In genomic region chr6:161749576-161749975, GRCh38 we compare ENCODE assay signal across 21 cellular contexts.
"Had no signal": no experiment of that assay in that cellular context is flagged by ENCODE, and none has a peak within 500 bp of the region (broad histone marks: within the 10 kb centered on the region; RNA-seq: fewer than 3 reads in every experiment).

No MANE protein-coding gene starts in this region.

- DNase-seq: natural killer cell; ovary; psoas muscle; sigmoid colon; stimulated activated CD4-positive, alpha-beta T cell treated with anti-CD3 and anti-CD28 coated beads, Interleukin-4, amount 100 ng/mL, for 24 hours; stimulated activated naive B cell treated with anti-CD40 and anti-IgM and Interleukin-4, amounts not matched to agents 10 μg/mL and 1 μg/mL and 100 μg/mL, for 72 hours; stimulated activated naive CD4-positive, alpha-beta T cell treated with Interleukin-2 at 50 U/mL for 16 hours; upper lobe of left lung had no signal

- H3K27ac Mint-ChIP-seq: natural killer cell; nephron; progenitor cell of endocrine pancreas; stimulated activated effector memory CD8-positive, alpha-beta T cell treated with anti-CD3 and anti-CD28 coated beads, Interleukin-12 subunit alpha, Interleukin-12 subunit beta, amount 100 ng/mL, for 72 hours; stimulated activated naive B cell treated with anti-CD40 and anti-IgM and Interleukin-4, amounts not matched to agents 10 μg/mL and 1 μg/mL and 100 μg/mL, for 72 hours; stimulated activated naive CD8-positive, alpha-beta T cell treated with anti-CD3 and anti-CD28 coated beads, Interleukin-15, Interleukin-2, amounts not matched to agents 100 ng/mL and 50 ng/mL, for 24 hours had no signal

- H3K9ac ChIP-seq: parathyroid adenoma had no signal

- H3K9me3 ChIP-seq: ovary, psoas muscle, right lobe of liver, sigmoid colon, stomach, thoracic aorta, thyroid gland, tibial nerve, upper lobe of left lung, vagina had no signal

- H3K4me3 Mint-ChIP-seq: natural killer cell; nephron; stimulated activated effector memory CD8-positive, alpha-beta T cell treated with anti-CD3 and anti-CD28 coated beads, Interleukin-12 subunit alpha, Interleukin-12 subunit beta, amount 100 ng/mL, for 72 hours; stimulated activated naive B cell treated with anti-CD40 and anti-IgM and Interleukin-4, amounts not matched to agents 10 μg/mL and 1 μg/mL and 100 μg/mL, for 72 hours; stimulated activated naive CD8-positive, alpha-beta T cell treated with anti-CD3 and anti-CD28 coated beads, Interleukin-15, Interleukin-2, amounts not matched to agents 100 ng/mL and 50 ng/mL, for 24 hours had no signal

- H3K9me3 Mint-ChIP-seq: natural killer cell; nephron; stimulated activated effector memory CD8-positive, alpha-beta T cell treated with anti-CD3 and anti-CD28 coated beads, Interleukin-12 subunit alpha, Interleukin-12 subunit beta, amount 100 ng/mL, for 72 hours; stimulated activated naive B cell treated with anti-CD40 and anti-IgM and Interleukin-4, amounts not matched to agents 10 μg/mL and 1 μg/mL and 100 μg/mL, for 72 hours; stimulated activated naive CD8-positive, alpha-beta T cell treated with anti-CD3 and anti-CD28 coated beads, Interleukin-15, Interleukin-2, amounts not matched to agents 100 ng/mL and 50 ng/mL, for 24 hours had no signal

- H3K27ac ChIP-seq: ovary, parathyroid adenoma, psoas muscle, right lobe of liver, sigmoid colon, stomach, thoracic aorta, thyroid gland, tibial nerve, upper lobe of left lung, vagina had no signal

- H3K27me3 Mint-ChIP-seq: stimulated activated naive B cell treated with anti-CD40 and anti-IgM and Interleukin-4, amounts not matched to agents 10 μg/mL and 1 μg/mL and 100 μg/mL, for 72 hours; stimulated activated naive CD8-positive, alpha-beta T cell treated with anti-CD3 and anti-CD28 coated beads, Interleukin-15, Interleukin-2, amounts not matched to agents 100 ng/mL and 50 ng/mL, for 24 hours had no signal

- H3K4me3 ChIP-seq: ovary, psoas muscle, right lobe of liver, sigmoid colon, stomach, thoracic aorta, thyroid gland, tibial nerve, upper lobe of left lung, vagina had no signal

- FAIRE-seq: small intestine, urothelium cell line had no signal

- H3K36me3 ChIP-seq: ovary, right lobe of liver, sigmoid colon, stomach, thoracic aorta, thyroid gland, tibial nerve, upper lobe of left lung, vagina had no signal

- ATAC-seq: natural killer cell; psoas muscle; stimulated activated effector memory CD8-positive, alpha-beta T cell treated with anti-CD3 and anti-CD28 coated beads, Interleukin-12 subunit alpha, Interleukin-12 subunit beta, amount 100 ng/mL, for 72 hours had no signal

- H3K27me3 ChIP-seq: ovary, right lobe of liver, sigmoid colon, stomach, thyroid gland, tibial nerve, upper lobe of left lung, vagina had no signal

- H3K4me1 Mint-ChIP-seq: natural killer cell; stimulated activated effector memory CD8-positive, alpha-beta T cell treated with anti-CD3 and anti-CD28 coated beads, Interleukin-12 subunit alpha, Interleukin-12 subunit beta, amount 100 ng/mL, for 72 hours; stimulated activated naive B cell treated with anti-CD40 and anti-IgM and Interleukin-4, amounts not matched to agents 10 μg/mL and 1 μg/mL and 100 μg/mL, for 72 hours had no signal

- H3K4me1 ChIP-seq: parathyroid adenoma, psoas muscle, right lobe of liver, sigmoid colon, stomach, thyroid gland, upper lobe of left lung, vagina had no signal

- H3K79me2 ChIP-seq: parathyroid adenoma had no signal

- H3K36me3 Mint-ChIP-seq: natural killer cell; stimulated activated effector memory CD8-positive, alpha-beta T cell treated with anti-CD3 and anti-CD28 coated beads, Interleukin-12 subunit alpha, Interleukin-12 subunit beta, amount 100 ng/mL, for 72 hours; stimulated activated naive B cell treated with anti-CD40 and anti-IgM and Interleukin-4, amounts not matched to agents 10 μg/mL and 1 μg/mL and 100 μg/mL, for 72 hours had no signal

- H2AFZ ChIP-seq: parathyroid adenoma had no signal
